In the genomic region with DNA sequence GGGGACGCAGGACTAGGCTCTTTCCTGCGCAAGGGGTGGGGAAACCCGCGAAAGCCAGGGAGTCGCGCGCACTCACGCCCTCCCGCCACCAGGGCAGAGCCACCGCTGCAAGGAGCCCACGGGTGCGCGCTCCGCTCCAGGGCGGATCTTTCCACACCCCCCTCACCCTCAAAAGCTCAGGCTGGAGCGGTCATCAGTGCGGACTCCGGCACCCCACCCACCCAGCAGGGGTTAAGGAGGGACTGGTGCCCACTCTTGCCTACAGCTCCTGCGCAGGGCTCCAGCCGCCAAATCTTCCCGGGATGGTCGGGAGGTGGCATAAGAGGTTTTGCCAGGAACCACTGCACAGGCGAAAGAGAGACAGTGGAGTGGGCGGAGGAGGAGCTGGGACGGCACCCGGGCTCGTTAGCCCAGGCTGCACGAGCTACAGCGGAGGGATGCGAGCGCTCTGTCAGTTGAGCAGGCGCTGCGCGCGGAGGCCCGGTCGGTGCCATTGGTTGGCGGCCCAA, we compare ENCODE assay signal across 8 cellular contexts.
A peak's percentile ranks its signal among the peaks of the same experiment; 100 is the strongest.
DNase-seq lines count a peak whose midpoint lies in the region; ATAC-seq and TF ChIP-seq lines count a peak whose summit lies in the region.
"Not testable (repeated sequence)": the region's sequence is repeated elsewhere in the genome, so short reads cannot be mapped to it uniquely, and the experiment has no call there.

No MANE protein-coding gene starts in this region.

- not testable (repeated sequence) for H2AFZ ChIP-seq in hepatocyte

- H3K27me3 Mint-ChIP-seq in activated CD4-positive, alpha-beta T cell treated with anti-CD3 and anti-CD28 coated beads for 36 hours = peaks cover 11% of the 10 kb centered on the region
- H3K27me3 Mint-ChIP-seq in progenitor cell of endocrine pancreas = peaks cover 46% of the 10 kb centered on the region

- H3K27ac Mint-ChIP-seq in activated CD4-positive, alpha-beta T cell treated with anti-CD3 and anti-CD28 coated beads for 36 hours; progenitor cell of endocrine pancreas: not testable (repeated sequence)

- POLR2A ChIA-PET in HEK293 (lab: Yijun Ruan, JAX); activated CD4-positive, alpha-beta T cell treated with anti-CD3 and anti-CD28 coated beads for 36 hours (lab: Charles Lee): not testable (repeated sequence)

- intact Hi-C loops in activated CD4-positive, alpha-beta T cell treated with anti-CD3 and anti-CD28 coated beads for 36 hours (cut with DNase I, micrococcal nuclease); lower lobe of right lung (cut with DNase I); uterus (cut with DNase I; ENCODE audit: low total_unique reads): not testable (repeated sequence)

- H3K9me2 ChIP-seq in hepatocyte (replicated peaks; ENCODE audit: insufficient read depth) = not testable (repeated sequence)

- not testable (repeated sequence) for H3K9me3 Mint-ChIP-seq in activated CD4-positive, alpha-beta T cell treated with anti-CD3 and anti-CD28 coated beads for 36 hours (ENCODE audit: low read depth); progenitor cell of endocrine pancreas (ENCODE audit: low read depth)

- H3K36me3 Mint-ChIP-seq in activated CD4-positive, alpha-beta T cell treated with anti-CD3 and anti-CD28 coated beads for 36 hours (ENCODE audit: low read depth); progenitor cell of endocrine pancreas (ENCODE audit: insufficient read depth): not testable (repeated sequence)

- CTCF ChIA-PET in HEK293 (lab: Yijun Ruan, JAX); activated CD4-positive, alpha-beta T cell treated with anti-CD3 and anti-CD28 coated beads for 36 hours (lab: Charles Lee): not testable (repeated sequence)

- not testable (repeated sequence) for H4K20me1 ChIP-seq in hepatocyte (ENCODE audit: insufficient read depth, poor library complexity, severe bottlenecking)

- ATAC-seq in activated CD4-positive, alpha-beta T cell treated with anti-CD3 and anti-CD28 coated beads for 36 hours = not testable (repeated sequence)
- ATAC-seq in lower lobe of right lung = peak; percentile 64 to 70

- H3K27me3 ChIP-seq in ectodermal cell (ENCODE audit: control insufficient read depth, insufficient read depth, low read length, poor library complexity, severe bottlenecking) = peaks cover 40% of the 10 kb centered on the region
- peaks cover 17% of the 10 kb centered on the region for H3K27me3 ChIP-seq in hepatocyte
- not testable (repeated sequence) for H3K27me3 ChIP-seq in lower lobe of right lung (ENCODE audit: low read depth); uterus

- not testable (repeated sequence) for H3K4me1 ChIP-seq in HEK293 (ENCODE audit: control insufficient read depth, insufficient read depth, low read length); ectodermal cell (ENCODE audit: control insufficient read depth, insufficient read depth, low read length); hepatocyte (ENCODE audit: insufficient read depth); lower lobe of right lung; uterus

- DNase-seq in NCI-H2227 (lab: John Stamatoyannopoulos, UW; ENCODE audit: unreplicated experiment) (peak; percentile 36), uterus (peak in 1 of 2 donors; percentile 29)
- DNase-seq in activated CD4-positive, alpha-beta T cell treated with anti-CD3 and anti-CD28 coated beads for 36 hours = peak; percentile 11
- not testable (repeated sequence) for DNase-seq in hepatocyte (ENCODE audit: low spot score); lower lobe of right lung; progenitor cell of endocrine pancreas (ENCODE audit: low spot score, unreplicated experiment)

- H3K9me3 ChIP-seq in HEK293 (ENCODE audit: control insufficient read depth, insufficient read depth, low read depth, low read length); ectodermal cell (ENCODE audit: control insufficient read depth, low read length); hepatocyte (ENCODE audit: low read depth); lower lobe of right lung; uterus: not testable (repeated sequence)

- peak; percentile 52 for TF ChIP-seq CTCF in HEK293 (tag by site-specific recombination; IDR thresholded peaks at IDR 0.05)
- TF ChIP-seq CTCF in hepatocyte (IDR thresholded peaks at IDR 0.05; ENCODE audit: poor library complexity); lower lobe of right lung (IDR thresholded peaks at IDR 0.05); progenitor cell of endocrine pancreas (IDR thresholded peaks at IDR 0.05; ENCODE audit: unreplicated experiment); uterus (IDR thresholded peaks at IDR 0.05): not testable (repeated sequence)

- H3K79me2 ChIP-seq in hepatocyte = not testable (repeated sequence)

- H3K4me3 ChIP-seq in HEK293 (ENCODE audit: low read depth, low read length); hepatocyte; lower lobe of right lung: not testable (repeated sequence)
- peak overlapping the region; percentile 23 for H3K4me3 ChIP-seq in ectodermal cell (ENCODE audit: insufficient read depth, low read depth, low read length)
- H3K4me3 ChIP-seq in uterus = peak overlapping the region; percentile 16 to 18

- H3K4me2 ChIP-seq in hepatocyte = peak overlapping the region; percentile 11

- not testable (repeated sequence) for H3K27ac ChIP-seq in HEK293 (ENCODE audit: extremely low read depth, low read depth, low read length); ectodermal cell (ENCODE audit: insufficient read depth, low read depth, low read length, poor library complexity, severe bottlenecking); hepatocyte; lower lobe of right lung
- peak overlapping the region in 1 of 2 donors; percentile 37 for H3K27ac ChIP-seq in uterus

- H3K4me3 Mint-ChIP-seq in activated CD4-positive, alpha-beta T cell treated with anti-CD3 and anti-CD28 coated beads for 36 hours = not testable (repeated sequence)
- H3K4me3 Mint-ChIP-seq in progenitor cell of endocrine pancreas (ENCODE audit: low read depth) = peak overlapping the region; percentile 46

- not testable (repeated sequence) for H3K36me3 ChIP-seq in HEK293 (ENCODE audit: control insufficient read depth in 2 of 2, insufficient read depth in 1 of 2, low read length in 2 of 2); ectodermal cell (ENCODE audit: control insufficient read depth, insufficient read depth, low read length); hepatocyte (replicated peaks; ENCODE audit: insufficient read depth, low read depth); lower lobe of right lung; uterus

- WGBS in ectodermal cell, 2 experiments = 6% methylated on average over 32 to 33 of the region's 38 CpGs
- WGBS in hepatocyte (ENCODE audit: low lambda C conversion rate, missing lambda C conversion rate) = 7% methylated on average over 38 of the region's 38 CpGs

- H3K4me1 Mint-ChIP-seq in activated CD4-positive, alpha-beta T cell treated with anti-CD3 and anti-CD28 coated beads for 36 hours; progenitor cell of endocrine pancreas (ENCODE audit: low read depth): not testable (repeated sequence)

- TF ChIP-seq POLR2A in uterus (IDR thresholded peaks at IDR 0.05) = not testable (repeated sequence)

TF ChIP-seq in HEK293, 187 proteins besides CTCF, POLR2A, EP300 and RAD21 (continues in another document):
- TF ChIP-seq, protein P1, sequence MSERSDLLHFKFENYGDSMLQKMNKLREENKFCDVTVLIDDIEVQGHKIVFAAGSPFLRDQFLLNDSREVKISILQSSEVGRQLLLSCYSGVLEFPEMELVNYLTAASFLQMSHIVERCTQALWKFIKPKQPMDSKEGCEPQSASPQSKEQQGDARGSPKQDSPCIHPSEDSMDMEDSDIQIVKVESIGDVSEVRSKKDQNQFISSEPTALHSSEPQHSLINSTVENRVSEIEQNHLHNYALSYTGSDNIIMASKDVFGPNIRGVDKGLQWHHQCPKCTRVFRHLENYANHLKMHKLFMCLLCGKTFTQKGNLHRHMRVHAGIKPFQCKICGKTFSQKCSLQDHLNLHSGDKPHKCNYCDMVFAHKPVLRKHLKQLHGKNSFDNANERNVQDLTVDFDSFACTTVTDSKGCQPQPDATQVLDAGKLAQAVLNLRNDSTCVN (tag by site-specific recombination; optimal IDR thresholded peaks at IDR 0.05) = peak; percentile 70
- TF ChIP-seq ZFHX2 (tag by site-specific recombination; conservative IDR thresholded peaks at IDR 0.05) (peak; percentile 29; the same call in 1 of the 2 replicates), ZBTB20 (tag by site-specific recombination; IDR thresholded peaks at IDR 0.05) (peak; percentile 38; the same call in 1 of the 2 replicates), EGR2 (tag by site-specific recombination; IDR thresholded peaks at IDR 0.05; ENCODE audit: low read depth) (peak; percentile 21; the same call in 1 of the 2 replicates), ZBTB17 (tag by site-specific recombination; IDR thresholded peaks at IDR 0.05) (peak; percentile 42; the same call in 1 of the 2 replicates)
